10 cellular contexts compared by ENCODE assay signal in genomic region chr14:89507926-89508460, GRCh38.
DNase-seq lines count a peak whose midpoint lies in the region; ATAC-seq and TF ChIP-seq lines count a peak whose summit lies in the region.
"Had no signal": no experiment of that assay in that cellular context is flagged by ENCODE, and none has a peak within 500 bp of the region (broad histone marks: within the 10 kb centered on the region; RNA-seq: fewer than 3 reads in every experiment).

No MANE protein-coding gene starts in this region.

- H3K36me3 ChIP-seq in neural progenitor cell: no peaks in the 10 kb centered on the region

- H3K4me3 ChIP-seq in neural progenitor cell: no peak overlapping the region

- H3K9ac ChIP-seq in neural progenitor cell: no peak overlapping the region

- peak overlapping the region; percentile 77 for H3K27ac Mint-ChIP-seq in activated naive CD8-positive, alpha-beta T cell treated with anti-CD3 and anti-CD28 coated beads, Interleukin-2, amount 50 U/mL, for 24 hours
- no peak overlapping the region for H3K27ac Mint-ChIP-seq in neural progenitor cell

- peak; percentile 35 for DNase-seq in AG20443 (ENCODE audit: low spot score)
- DNase-seq in HPDE6-E6E7 (ENCODE audit: extremely low spot score): peak; percentile 32
- no peak for DNase-seq in activated naive CD8-positive, alpha-beta T cell treated with anti-CD3 and anti-CD28 coated beads, Interleukin-2, amount 50 U/mL, for 24 hours
- DNase-seq in kidney tubule cell (ENCODE audit: low spot score): peak; percentile 86
- DNase-seq in neural progenitor cell (ENCODE audit: low spot score): no peak
- no peak for DNase-seq in RPMI8226
- DNase-seq: NCI-H187, SHP77 had no signal

- H2AFZ ChIP-seq in neural progenitor cell (replicated peaks): no peak overlapping the region

- ATAC-seq in activated naive CD8-positive, alpha-beta T cell treated with anti-CD3 and anti-CD28 coated beads, Interleukin-2, amount 50 U/mL, for 24 hours: no peak
- ATAC-seq in HG02571 (IDR thresholded peaks at IDR 0.05; ENCODE audit: unreplicated experiment) (no peak), HG03460 (IDR thresholded peaks at IDR 0.05; ENCODE audit: unreplicated experiment) (no peak)

- no peaks in the 10 kb centered on the region for H3K9me3 ChIP-seq in neural progenitor cell (ENCODE audit: low read depth)

- H3F3A ChIP-seq in neural progenitor cell (ENCODE audit: low read depth): no peaks in the 10 kb centered on the region

- no peaks in the 10 kb centered on the region for H3K27me3 ChIP-seq in neural progenitor cell

- H3K36me3 Mint-ChIP-seq in activated naive CD8-positive, alpha-beta T cell treated with anti-CD3 and anti-CD28 coated beads, Interleukin-2, amount 50 U/mL, for 24 hours (ENCODE audit: low read depth): peaks cover 7% of the 10 kb centered on the region
- H3K36me3 Mint-ChIP-seq in neural progenitor cell: no peaks in the 10 kb centered on the region

- H3K4me2 ChIP-seq in neural progenitor cell: no peak overlapping the region

- no peak for TF ChIP-seq CTCF in neural progenitor cell (IDR thresholded peaks at IDR 0.05)

- H3K4me1 Mint-ChIP-seq in activated naive CD8-positive, alpha-beta T cell treated with anti-CD3 and anti-CD28 coated beads, Interleukin-2, amount 50 U/mL, for 24 hours: peaks cover 77% of the 10 kb centered on the region
- peaks cover 10% of the 10 kb centered on the region for H3K4me1 Mint-ChIP-seq in neural progenitor cell

- H3K27ac ChIP-seq in neural progenitor cell: no peak overlapping the region

- H4K20me1 ChIP-seq in neural progenitor cell (ENCODE audit: low read depth): no peaks in the 10 kb centered on the region

- no peaks in the 10 kb centered on the region for H3K4me1 ChIP-seq in neural progenitor cell

- no peaks in the 10 kb centered on the region for H3K27me3 Mint-ChIP-seq in activated naive CD8-positive, alpha-beta T cell treated with anti-CD3 and anti-CD28 coated beads, Interleukin-2, amount 50 U/mL, for 24 hours
- peaks cover 2% of the 10 kb centered on the region for H3K27me3 Mint-ChIP-seq in neural progenitor cell (ENCODE audit: insufficient read depth, low read depth)

- H3K9me3 Mint-ChIP-seq in activated naive CD8-positive, alpha-beta T cell treated with anti-CD3 and anti-CD28 coated beads, Interleukin-2, amount 50 U/mL, for 24 hours: no peaks in the 10 kb centered on the region
- H3K9me3 Mint-ChIP-seq in neural progenitor cell: peaks cover 13% of the 10 kb centered on the region

- no peak overlapping the region for H3K4me3 Mint-ChIP-seq in activated naive CD8-positive, alpha-beta T cell treated with anti-CD3 and anti-CD28 coated beads, Interleukin-2, amount 50 U/mL, for 24 hours
- no peak overlapping the region for H3K4me3 Mint-ChIP-seq in neural progenitor cell

- H3K79me2 ChIP-seq in neural progenitor cell (ENCODE audit: low read depth): no peaks in the 10 kb centered on the region

Comparison
In these comparisons a context has a peak if more than half of its experiments do, and no peak if none do; other contexts are left out.
1. DNase-seq: peak in AG20443 (single experiment), HPDE6-E6E7 (single experiment) and kidney tubule cell (single experiment); none in activated naive CD8-positive, alpha-beta T cell treated with anti-CD3 and anti-CD28 coated beads, Interleukin-2, amount 50 U/mL, for 24 hours (single experiment), neural progenitor cell (single experiment) and RPMI8226 (single experiment).